8 cellular contexts compared by ENCODE assay signal in genomic region chr2:54579682-54580349, GRCh38.
DNase-seq lines count a peak whose midpoint lies in the region; ATAC-seq and TF ChIP-seq lines count a peak whose summit lies in the region.

No MANE protein-coding gene starts in this region.

- intact Hi-C loops in sigmoid colon (cut with DNase I) = no loop called here

- no peaks in the 10 kb centered on the region for H3K27me3 Mint-ChIP-seq in activated T-helper 17 cell treated with anti-CD3 and anti-CD28 coated beads, Interleukin-2, amount 50 U/mL, for 72 hours
- H3K27me3 Mint-ChIP-seq in mesothelial cell of epicardium (ENCODE audit: low read depth) = no peaks in the 10 kb centered on the region

- no peak overlapping the region for H3K27ac ChIP-seq in SJCRH30
- peak overlapping the region in 2 of 4 donors; percentile 10 to 31 for H3K27ac ChIP-seq in sigmoid colon

- no peak overlapping the region for H3K4me3 ChIP-seq in SJCRH30
- H3K4me3 ChIP-seq in sigmoid colon = no peak overlapping the region

- TF ChIP-seq EP300 in sigmoid colon (IDR thresholded peaks at IDR 0.05) = no peak

- H3K4me1 Mint-ChIP-seq in activated T-helper 17 cell treated with anti-CD3 and anti-CD28 coated beads, Interleukin-2, amount 50 U/mL, for 72 hours = peaks cover 67% of the 10 kb centered on the region
- peaks cover 73% of the 10 kb centered on the region for H3K4me1 Mint-ChIP-seq in mesothelial cell of epicardium

- 8 to 20% methylated on average over 6 of the region's 6 CpGs for WGBS in sigmoid colon, 2 donors

- no peak for TF ChIP-seq CTCF in mesothelial cell of epicardium (IDR thresholded peaks at IDR 0.05; ENCODE audit: unreplicated experiment)
- no peak for TF ChIP-seq CTCF in sigmoid colon (IDR thresholded peaks at IDR 0.05)

- DNase-seq in DMS53 (lab: John Stamatoyannopoulos, UW) (peak; percentile 89), mesothelial cell of epicardium (ENCODE audit: low spot score in 2 of 2, unreplicated experiment in 2 of 2) (no peak), SJCRH30 (no peak), sigmoid colon (no peak), iPS-NIHi11 (ENCODE audit: low spot score) (no peak)

- TF ChIP-seq POLR2A in sigmoid colon (IDR thresholded peaks at IDR 0.05) = peak in 1 of 2 donors; percentile 27

- H3K36me3 ChIP-seq in SJCRH30 (peaks cover 19% of the 10 kb centered on the region), sigmoid colon (no peaks in the 10 kb centered on the region)

- H3K9me3 Mint-ChIP-seq in activated T-helper 17 cell treated with anti-CD3 and anti-CD28 coated beads, Interleukin-2, amount 50 U/mL, for 72 hours = peaks cover 3% of the 10 kb centered on the region
- H3K9me3 Mint-ChIP-seq in mesothelial cell of epicardium = no peaks in the 10 kb centered on the region

- H3K9me3 ChIP-seq in SJCRH30 (replicated peaks) (no peaks in the 10 kb centered on the region), sigmoid colon (no peaks in the 10 kb centered on the region)

- H3K4me3 Mint-ChIP-seq in activated T-helper 17 cell treated with anti-CD3 and anti-CD28 coated beads, Interleukin-2, amount 50 U/mL, for 72 hours = peak overlapping the region; percentile 92
- H3K4me3 Mint-ChIP-seq in mesothelial cell of epicardium = no peak overlapping the region

- H3K36me3 Mint-ChIP-seq in activated T-helper 17 cell treated with anti-CD3 and anti-CD28 coated beads, Interleukin-2, amount 50 U/mL, for 72 hours (ENCODE audit: low read depth) = peaks cover 15% of the 10 kb centered on the region
- H3K36me3 Mint-ChIP-seq in mesothelial cell of epicardium = peaks cover 2% of the 10 kb centered on the region

- ATAC-seq in GM19463 (IDR thresholded peaks at IDR 0.05; ENCODE audit: unreplicated experiment) = peak; percentile 82
- peak; percentile 45 for ATAC-seq in HG03469 (IDR thresholded peaks at IDR 0.05; ENCODE audit: unreplicated experiment)
- ATAC-seq in activated T-helper 17 cell treated with anti-CD3 and anti-CD28 coated beads, Interleukin-2, amount 50 U/mL, for 72 hours (replicated peaks) = peak; percentile 73

- H3K27me3 ChIP-seq in SJCRH30 (no peaks in the 10 kb centered on the region), sigmoid colon (no peaks in the 10 kb centered on the region)

- peak overlapping the region; percentile 92 for H3K27ac Mint-ChIP-seq in activated T-helper 17 cell treated with anti-CD3 and anti-CD28 coated beads, Interleukin-2, amount 50 U/mL, for 72 hours
- peak overlapping the region; percentile 90 for H3K27ac Mint-ChIP-seq in mesothelial cell of epicardium

- H3K4me1 ChIP-seq in SJCRH30 = peaks cover 6% of the 10 kb centered on the region
- H3K4me1 ChIP-seq in sigmoid colon = peaks cover 0 to 52% (median 37%) of the 10 kb centered on the region in 4 donors
